In genomic region chr11:68297812-68298658, GRCh38 we compare ENCODE assay signal across 7 cellular contexts. TPM values are rescaled to one million over a fixed set of nuclear protein-coding genes. Genes with fewer than 3 reads are reported as not detected.
DNase-seq lines count a peak whose midpoint lies in the region; ATAC-seq and TF ChIP-seq lines count a peak whose summit lies in the region.

No MANE protein-coding gene starts in this region.

- H3K9me3 ChIP-seq in SK-N-MC (ENCODE audit: low read depth, low read length) (no peaks in the 10 kb centered on the region), trophoblast cell (ENCODE audit: insufficient read depth, low read depth, low read length) (peaks cover 2% of the 10 kb centered on the region), upper lobe of left lung (no peaks in the 10 kb centered on the region)

- H3K4me1 ChIP-seq in trophoblast cell (ENCODE audit: control insufficient read depth in 1 of 2, insufficient read depth in 2 of 2, low read length in 2 of 2) (no peaks in the 10 kb centered on the region), upper lobe of left lung (peaks cover 9 to 18% (median 13%) of the 10 kb centered on the region in 4 donors)

- H3K79me2 ChIP-seq in trophoblast cell (ENCODE audit: control insufficient read depth, insufficient read depth, low read length, poor library complexity) = no peaks in the 10 kb centered on the region

- H3K4me3 Mint-ChIP-seq in glutamatergic neuron (ENCODE audit: unreplicated experiment) = no peak overlapping the region

- H3K9me3 Mint-ChIP-seq in glutamatergic neuron (ENCODE audit: unreplicated experiment) = peaks cover 2% of the 10 kb centered on the region

- no peak overlapping the region for H2BK120ac ChIP-seq in trophoblast cell (ENCODE audit: insufficient read depth, low read length, poor library complexity)

- H2AK5ac ChIP-seq in trophoblast cell (ENCODE audit: low read length) = no peak overlapping the region

- H3K36me3 ChIP-seq in SK-N-MC (ENCODE audit: insufficient read depth, low read length) (no peaks in the 10 kb centered on the region), trophoblast cell (ENCODE audit: control insufficient read depth in 1 of 2, insufficient read depth in 2 of 2, low read length in 2 of 2) (no peaks in the 10 kb centered on the region), upper lobe of left lung (no peaks in the 10 kb centered on the region)

- H3K27ac Mint-ChIP-seq in glutamatergic neuron (ENCODE audit: unreplicated experiment) = no peak overlapping the region

- H2BK12ac ChIP-seq in trophoblast cell (ENCODE audit: low read length) = no peak overlapping the region

- H3K4me1 Mint-ChIP-seq in glutamatergic neuron (ENCODE audit: low read depth, unreplicated experiment) = no peaks in the 10 kb centered on the region

- no peak overlapping the region for H3K27ac ChIP-seq in SK-N-MC
- H3K27ac ChIP-seq in trophoblast cell (ENCODE audit: low read depth, low read length) = no peak overlapping the region
- peak overlapping the region in 1 of 4 donors; percentile 3 for H3K27ac ChIP-seq in upper lobe of left lung

- no peak overlapping the region for H3K14ac ChIP-seq in trophoblast cell (ENCODE audit: low read length)

- peak; percentile 94 for TF ChIP-seq CTCF in GM12874 (IDR thresholded peaks at IDR 0.05; ENCODE audit: insufficient read depth, low read depth, low read length)
- peak; percentile 97 for TF ChIP-seq CTCF in glutamatergic neuron (IDR thresholded peaks at IDR 0.05; ENCODE audit: partially characterized antibody, unreplicated experiment)
- TF ChIP-seq CTCF in upper lobe of left lung (IDR thresholded peaks at IDR 0.05) = peak; percentile 94 to 99 (median 98)

- H3K9ac ChIP-seq in SK-N-MC (ENCODE audit: insufficient read length) (no peak overlapping the region), trophoblast cell (ENCODE audit: low read length) (no peak overlapping the region)

- no peaks in the 10 kb centered on the region for H3K27me3 Mint-ChIP-seq in glutamatergic neuron (ENCODE audit: unreplicated experiment)

- H3K79me1 ChIP-seq in trophoblast cell (ENCODE audit: low read length) = no peaks in the 10 kb centered on the region

- peak overlapping the region; percentile 42; the same call in 1 of the 2 replicates for H3K4me3 ChIP-seq in SK-N-MC
- H3K4me3 ChIP-seq in trophoblast cell (ENCODE audit: low read depth, low read length) = no peak overlapping the region
- H3K4me3 ChIP-seq in upper lobe of left lung = no peak overlapping the region

- ATAC-seq in upper lobe of left lung (ENCODE audit: low FRiP score in 2 of 2) = peak; percentile 96 to 98

- H3K27me3 ChIP-seq in trophoblast cell (ENCODE audit: insufficient read depth, low read length) = no peaks in the 10 kb centered on the region
- H3K27me3 ChIP-seq in upper lobe of left lung = no peaks in the 10 kb centered on the region

- H3K36me3 Mint-ChIP-seq in glutamatergic neuron (ENCODE audit: unreplicated experiment) = no peaks in the 10 kb centered on the region

- no peak overlapping the region for H2AFZ ChIP-seq in trophoblast cell (ENCODE audit: insufficient read depth, low read length, poor library complexity)

- WGBS in trophoblast cell (ENCODE audit: extremely low coverage, insufficient coverage, insufficient read length) = no CpG with 5 or more reads among the region's 40 CpGs
- 24 to 38% methylated on average over 26 to 39 of the region's 40 CpGs for WGBS in upper lobe of left lung, 2 donors

- DNase-seq in HuH-7.5 (ENCODE audit: low spot score) (peak; percentile 90), SK-N-MC (ENCODE audit: low read depth, low spot score) (no peak), glutamatergic neuron (peak; percentile 87), trophoblast cell (peak; percentile 56 to 83), upper lobe of left lung (peak; percentile 75 to 97)
- DNase-seq in activated naive CD4-positive, alpha-beta T cell (lab: John Stamatoyannopoulos, UW) = peak; percentile 45 to 70 (median 64)

- no peak overlapping the region for H3K23ac ChIP-seq in trophoblast cell (ENCODE audit: low read length)

- H3K4ac ChIP-seq in trophoblast cell (ENCODE audit: low read depth, low read length) = no peak overlapping the region

- no peak for TF ChIP-seq POLR2A in upper lobe of left lung (IDR thresholded peaks at IDR 0.05)

- no peak overlapping the region for H3K4me2 ChIP-seq in trophoblast cell (ENCODE audit: low read length)

- no peak overlapping the region for H4K91ac ChIP-seq in trophoblast cell (ENCODE audit: low read depth, low read length)

- no peak overlapping the region for H3K18ac ChIP-seq in trophoblast cell (ENCODE audit: low read length)

- H4K8ac ChIP-seq in trophoblast cell (ENCODE audit: low read depth, low read length) = no peak overlapping the region

- TF ChIP-seq EP300 in upper lobe of left lung (IDR thresholded peaks at IDR 0.05) = no peak

- H4K12ac ChIP-seq in trophoblast cell (ENCODE audit: low read depth, low read length) = no peak overlapping the region

- no peak overlapping the region for H2BK5ac ChIP-seq in trophoblast cell (ENCODE audit: low read depth, low read length, poor library complexity)

RNA-seq across cellular contexts. Expression of gene LRP5, which starts 14.4 kb away (rescaled TPM):
- total RNA-seq in glutamatergic neuron (ENCODE audit: unreplicated experiment) = 17.4 TPM
- polyA plus RNA-seq in trophoblast cell (2013) = 16.1 and 17.7 TPM in 2 replicates
- total RNA-seq in upper lobe of left lung = 10 to 100 TPM; 51.5 to 79.4 (median 67.6) TPM

RNA-seq across cellular contexts. Expression of gene C11orf24, which starts 26.3 kb away (rescaled TPM):
- total RNA-seq in glutamatergic neuron (ENCODE audit: unreplicated experiment) = 58.4 TPM
- polyA plus RNA-seq in trophoblast cell (2013) = 50.4 and 51.7 TPM in 2 replicates
- total RNA-seq in upper lobe of left lung = 10 to 100 TPM; 13.9 to 37.5 (median 24.0) TPM
